ENCODE assay signal across 11 cellular contexts in the genomic region with DNA sequence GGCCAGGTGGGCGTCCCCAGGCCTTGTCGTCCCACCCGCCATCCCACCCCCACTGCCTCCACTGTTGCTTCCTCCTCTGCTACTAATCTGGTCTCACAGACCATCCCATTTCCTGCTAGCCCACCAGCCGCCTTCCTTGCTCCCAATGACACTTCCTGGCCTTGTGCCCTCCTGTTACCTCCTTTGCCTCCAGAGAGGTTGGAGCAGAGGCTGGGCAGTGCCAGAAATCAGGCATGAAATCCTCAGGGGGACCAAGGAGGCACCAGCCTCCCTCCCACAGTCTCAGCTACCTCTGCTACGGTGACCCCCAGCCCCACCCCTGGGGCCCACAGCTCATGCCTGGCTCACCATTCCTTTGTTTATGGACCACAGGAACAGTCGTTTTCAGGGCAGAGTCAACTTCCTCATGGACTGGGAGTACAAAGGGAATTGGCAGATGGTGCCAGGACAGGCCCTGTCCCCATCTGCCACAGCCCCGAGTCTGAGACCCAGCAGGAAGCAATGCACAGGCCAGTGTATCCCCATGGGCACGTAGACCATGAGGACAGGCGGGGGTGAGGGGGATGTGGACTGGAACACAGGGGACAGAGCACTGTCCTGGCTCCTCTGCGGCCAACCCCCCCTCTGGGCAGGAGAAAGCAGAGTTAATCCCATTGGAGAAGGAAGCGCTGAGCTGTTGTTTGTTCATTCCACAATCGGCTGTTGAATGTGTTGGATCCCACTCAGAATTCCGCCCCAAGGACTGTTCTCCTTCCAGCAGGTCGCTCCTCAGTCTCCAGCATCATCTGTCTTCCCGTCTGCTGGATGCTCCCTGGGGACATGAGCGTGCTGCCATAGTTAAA. TPM values are rescaled to one million over a fixed set of nuclear protein-coding genes. Genes with fewer than 3 reads are reported as not detected.
DNase-seq lines count a peak whose midpoint lies in the region; ATAC-seq and TF ChIP-seq lines count a peak whose summit lies in the region.
"Had no signal": no experiment of that assay in that cellular context is flagged by ENCODE, and none has a peak within 500 bp of the region (broad histone marks: within the 10 kb centered on the region; RNA-seq: fewer than 3 reads in every experiment).

No MANE protein-coding gene starts in this region.

- H3K27me3 Mint-ChIP-seq in mesothelial cell of epicardium (ENCODE audit: low read depth), result peaks cover 6% of the 10 kb centered on the region

- peak overlapping the region; percentile 31; the same call in 1 of the 2 replicates for H3K9ac ChIP-seq in PC-3 (ENCODE audit: low read length)

- CTCF ChIA-PET in PC-3 (lab: Charles Lee), result interaction anchor here (0.6 kb wide), 1 partner anchor 44 kb away, joined by 13 read pairs; no protein-coding TSS in a partner anchor

- intact Hi-C loops in PC-3 (cut with micrococcal nuclease) (no loop called here), ovary (cut with DNase I) (loop anchor here in 1 of 4 donors (5.0 kb wide), 1 partner anchor 123 kb away; no protein-coding TSS in a partner anchor)

- no peak for TF ChIP-seq POLR2A in ovary (IDR thresholded peaks at IDR 0.05)

- H3K27me3 ChIP-seq in PC-3 (ENCODE audit: low read length) (no peaks in the 10 kb centered on the region), ovary (no peaks in the 10 kb centered on the region)

- no peaks in the 10 kb centered on the region for H3K9me3 Mint-ChIP-seq in mesothelial cell of epicardium
- H3K9me3 Mint-ChIP-seq: activated naive CD8-positive, alpha-beta T cell treated with anti-CD3 and anti-CD28 coated beads, Interleukin-2, amount 10 ng/mL, durations not matched to agents 7 days and 5 days had no signal

- H3K4me1 Mint-ChIP-seq in mesothelial cell of epicardium, result peaks cover 22% of the 10 kb centered on the region

- H3K4me3 ChIP-seq in PC-3 (ENCODE audit: low read length) (no peak overlapping the region), ovary (no peak overlapping the region)
- H3K4me3 ChIP-seq: smooth muscle cell had no signal

- no peaks in the 10 kb centered on the region for H3K9me2 ChIP-seq in PC-3 (replicated peaks; ENCODE audit: low read length)

- H3K4me3 Mint-ChIP-seq in mesothelial cell of epicardium, result no peak overlapping the region
- H3K4me3 Mint-ChIP-seq: activated naive CD8-positive, alpha-beta T cell treated with anti-CD3 and anti-CD28 coated beads, Interleukin-2, amount 10 ng/mL, durations not matched to agents 7 days and 5 days had no signal

- WGBS in ovary, 3 donors, result 32 to 37% (median 33%) methylated on average over 16 of the region's 16 CpGs

- H3F3A ChIP-seq in PC-3 (ENCODE audit: low read length, unreplicated experiment), result no peaks in the 10 kb centered on the region

- DNase-seq in COLO829 (ENCODE audit: low spot score) (peak; percentile 31), PC-3 (peak; percentile 53), fibroblast of peridontal ligament (ENCODE audit: extremely low read depth) (peak; percentile 34), ovary (peak; percentile 56 to 75 (median 72)), activated gamma-delta T cell treated with Interleukin-2 at 50 U/mL for 16 hours (no peak), mesothelial cell of epicardium (ENCODE audit: low spot score in 2 of 2, unreplicated experiment in 2 of 2) (no peak)
- no peak for DNase-seq in stimulated activated CD4-positive, alpha-beta T cell treated with anti-CD3 and anti-CD28 coated beads, Interleukin-2, amount 100 ng/mL, for 24 hours
- DNase-seq: activated naive CD8-positive, alpha-beta T cell treated with anti-CD3 and anti-CD28 coated beads, Interleukin-2, amount 10 ng/mL, durations not matched to agents 7 days and 5 days; NCI-H187 had no signal

- H3K9me3 ChIP-seq in PC-3 (ENCODE audit: low read length), result no peaks in the 10 kb centered on the region
- H3K9me3 ChIP-seq in ovary, result no peaks in the 10 kb centered on the region

- BruUV-seq in PC-3 (replicated peaks; lab: Mats Ljungman, UMichigan), result no TSS peak

- no peaks in the 10 kb centered on the region for H3K36me3 Mint-ChIP-seq in mesothelial cell of epicardium
- H3K36me3 Mint-ChIP-seq: activated naive CD8-positive, alpha-beta T cell treated with anti-CD3 and anti-CD28 coated beads, Interleukin-2, amount 10 ng/mL, durations not matched to agents 7 days and 5 days had no signal

- no peak overlapping the region for H3K27ac Mint-ChIP-seq in mesothelial cell of epicardium
- H3K27ac Mint-ChIP-seq: activated naive CD8-positive, alpha-beta T cell treated with anti-CD3 and anti-CD28 coated beads, Interleukin-2, amount 10 ng/mL, durations not matched to agents 7 days and 5 days had no signal

- no peaks in the 10 kb centered on the region for H3K36me3 ChIP-seq in PC-3 (ENCODE audit: low read depth, low read length)
- H3K36me3 ChIP-seq in ovary, result no peaks in the 10 kb centered on the region

- no peak for TF ChIP-seq CTCF in PC-3 (conservative IDR thresholded peaks at IDR 0.05; ENCODE audit: low read depth, low read length)
- TF ChIP-seq CTCF in ovary (IDR thresholded peaks at IDR 0.05), result no peak
- no peak for TF ChIP-seq CTCF in mesothelial cell of epicardium (IDR thresholded peaks at IDR 0.05; ENCODE audit: unreplicated experiment)

- POLR2A ChIA-PET in PC-3 (lab: Charles Lee; ENCODE audit: unreplicated experiment), result no interaction called here

- H3K4me1 ChIP-seq in PC-3 (ENCODE audit: insufficient read depth, low read length) (peaks cover 27% of the 10 kb centered on the region), ovary (ENCODE audit: insufficient read depth) (peaks cover 9% of the 10 kb centered on the region)

- ATAC-seq in PC-3 (peak; percentile 61), HG02870 (IDR thresholded peaks at IDR 0.05; ENCODE audit: unreplicated experiment) (no peak)

- H3K27ac ChIP-seq in PC-3 (ENCODE audit: low read length), result peak overlapping the region; percentile 87
- H3K27ac ChIP-seq in ovary, result peak overlapping the region in 1 of 2 donors; percentile 21

- TF ChIP-seq EP300 in ovary (IDR thresholded peaks at IDR 0.05), result no peak

- H3K4me2 ChIP-seq in PC-3 (ENCODE audit: low read length), result peak overlapping the region; percentile 54
- H3K4me2 ChIP-seq: smooth muscle cell had no signal

- H4K20me1 ChIP-seq in PC-3 (ENCODE audit: low read length), result no peaks in the 10 kb centered on the region

- no peaks in the 10 kb centered on the region for H3K79me2 ChIP-seq in PC-3 (ENCODE audit: low read length)

- peak overlapping the region; percentile 50; the same call in 1 of the 2 replicates for H2AFZ ChIP-seq in PC-3 (ENCODE audit: low read length)

RNA-seq across cellular contexts. Expression of a gene that starts 2.2 kb away (rescaled TPM):
- not detected in 2 replicates for total RNA-seq in PC-3 (2014; rRNA removed)
- 10 to 100 TPM in 4 of 7 donors, 1 to 10 TPM in 3; 6.0 to 24.7 (median 10.8) TPM for total RNA-seq in ovary
- polyA plus RNA-seq in ovary, result 10 to 100 TPM; 18.7 to 36.8 TPM
- total RNA-seq in mesothelial cell of epicardium, result 0.09 to 0.27 TPM (median 0.16 TPM) in 3 replicates
- total RNA-seq: activated naive CD8-positive, alpha-beta T cell treated with anti-CD3 and anti-CD28 coated beads, Interleukin-2, amount 10 ng/mL, durations not matched to agents 7 days and 5 days; smooth muscle cell had no signal
- polyA plus RNA-seq: smooth muscle cell had no signal

Comparison
In these comparisons a context has a peak if more than half of its experiments do, and no peak if none do; other contexts are left out.
1. DNase-seq: peak in COLO829 (single experiment), PC-3 (single experiment), fibroblast of peridontal ligament (single experiment) and ovary (5 of 5); none in activated gamma-delta T cell treated with Interleukin-2 at 50 U/mL for 16 hours (single experiment), stimulated activated CD4-positive, alpha-beta T cell treated with anti-CD3 and anti-CD28 coated beads, Interleukin-2, amount 100 ng/mL, for 24 hours (0 of 2) and mesothelial cell of epicardium (0 of 2).